Comparison of ENCODE assay signal across 21 cellular contexts in genomic region chr21:31484219-31484618, GRCh38.
"Had no signal": no experiment of that assay in that cellular context is flagged by ENCODE, and none has a peak within 500 bp of the region (broad histone marks: within the 10 kb centered on the region; RNA-seq: fewer than 3 reads in every experiment).

No MANE protein-coding gene starts in this region.

- H3K27me3 ChIP-seq: body of pancreas, tibial artery had no signal

- H3K36me3 ChIP-seq: tibial artery had no signal

- H3K4me3 ChIP-seq: body of pancreas, coronary artery, tibial artery had no signal

- DNase-seq: activated CD4-positive, alpha-beta memory T cell treated with anti-CD3 and anti-CD28 coated beads, Interleukin-2, amount 10 ng/mL, durations not matched to agents 7 days and 5 days; activated CD4-positive, alpha-beta T cell treated with anti-CD3 and anti-CD28 coated beads for 48 hours; activated naive CD4-positive, alpha-beta T cell treated with anti-CD3 and anti-CD28 coated beads for 36 hours; activated T-cell treated with anti-CD3 and anti-CD28 coated beads, Interleukin-2, amount 50 U/mL, for 24 hours; body of pancreas; erythroblast; foreskin melanocyte; hypothalamus; kidney; nephron progenitor cell; occipital lobe; posterior cingulate gyrus; stimulated activated CD8-positive, alpha-beta memory T cell treated with anti-CD3 and anti-CD28 coated beads, Interleukin-4, amount 100 ng/mL, for 48 hours; stimulated activated naive CD4-positive, alpha-beta T cell had no signal

- H3K4me1 Mint-ChIP-seq: activated CD4-positive, alpha-beta memory T cell treated with anti-CD3 and anti-CD28 coated beads, Interleukin-2, amount 10 ng/mL, durations not matched to agents 7 days and 5 days had no signal

- ATAC-seq: body of pancreas, left lobe of liver had no signal

- H3K27ac ChIP-seq: body of pancreas, coronary artery, tibial artery had no signal

- H3K27me3 Mint-ChIP-seq: activated T-cell treated with anti-CD3 and anti-CD28 coated beads, Interleukin-2, amount 50 U/mL, for 24 hours had no signal

- H3K4me1 ChIP-seq: body of pancreas, tibial artery had no signal

- H3K4me3 Mint-ChIP-seq: activated CD4-positive, alpha-beta memory T cell treated with anti-CD3 and anti-CD28 coated beads, Interleukin-2, amount 10 ng/mL, durations not matched to agents 7 days and 5 days; activated naive CD4-positive, alpha-beta T cell treated with anti-CD3 and anti-CD28 coated beads for 36 hours; activated T-cell treated with anti-CD3 and anti-CD28 coated beads, Interleukin-2, amount 50 U/mL, for 24 hours; nephron progenitor cell; T-helper 2 cell treated with Interferon-gamma antibody and Interleukin-4, amounts not matched to agents 5 μg/mL and 100 μg/mL, for 36 hours had no signal

- H3K27ac Mint-ChIP-seq: activated CD4-positive, alpha-beta memory T cell treated with anti-CD3 and anti-CD28 coated beads, Interleukin-2, amount 10 ng/mL, durations not matched to agents 7 days and 5 days; activated naive CD4-positive, alpha-beta T cell treated with anti-CD3 and anti-CD28 coated beads for 36 hours; activated T-cell treated with anti-CD3 and anti-CD28 coated beads, Interleukin-2, amount 50 U/mL, for 24 hours; activated T-helper 2 cell treated with anti-CD3 and anti-CD28 coated beads, Interferon-gamma antibody, Interleukin-2, Interleukin-4, amounts not matched to agents 10 μg/mL and 5 μg/mL and 100 μg/mL, durations not matched to agents 14 hours and 24 hours and 36 hours; nephron progenitor cell; T-helper 2 cell treated with Interferon-gamma antibody and Interleukin-4, amounts not matched to agents 5 μg/mL and 100 μg/mL, for 36 hours had no signal

- FAIRE-seq: kidney, TTC549, urothelium cell line had no signal
